14 cellular contexts compared by ENCODE assay signal in the genomic region with DNA sequence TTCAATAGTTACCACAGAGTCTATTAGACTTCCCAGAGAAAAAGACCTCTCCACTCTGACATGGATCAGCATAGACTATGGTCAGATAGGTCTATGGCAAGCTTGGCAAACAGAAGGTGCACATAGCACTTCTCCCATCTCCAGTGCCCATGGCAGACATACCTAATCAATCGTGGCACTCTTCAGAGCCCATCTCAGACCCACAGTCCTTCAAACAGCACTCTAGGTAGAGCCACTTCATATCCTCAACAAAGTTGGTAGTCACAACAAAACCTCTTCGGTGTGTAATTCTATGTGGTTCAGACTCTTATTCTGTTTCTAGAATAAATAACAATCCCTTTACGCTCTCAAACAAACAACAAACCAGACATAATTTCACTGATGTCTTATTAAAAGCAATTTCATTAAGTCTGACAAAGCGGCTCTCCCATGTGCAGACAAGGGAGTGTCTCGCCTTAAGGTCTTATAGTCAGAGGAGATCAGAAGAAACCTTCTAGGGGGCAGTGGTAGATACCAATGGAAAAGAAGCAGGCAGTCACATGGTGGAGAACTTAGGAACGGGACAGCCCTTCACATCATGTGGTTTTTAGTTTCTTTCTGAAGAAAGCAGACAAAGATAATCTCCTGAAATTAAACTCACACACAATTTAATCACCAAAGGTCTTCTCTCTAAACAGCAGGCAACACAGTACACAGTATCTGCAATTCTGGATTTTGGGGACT.
DNase-seq lines count a peak whose midpoint lies in the region; ATAC-seq lines count a peak whose summit lies in the region.
"Had no signal": no experiment of that assay in that cellular context is flagged by ENCODE, and none has a peak within 500 bp of the region (broad histone marks: within the 10 kb centered on the region; RNA-seq: fewer than 3 reads in every experiment).

No MANE protein-coding gene starts in this region.

- peaks cover 5% of the 10 kb centered on the region for H3K36me3 ChIP-seq in SJSA1
- H3K36me3 ChIP-seq in skeletal muscle satellite cell (ENCODE audit: insufficient read depth, low read length) = peaks cover 5% of the 10 kb centered on the region

- H3K27me3 ChIP-seq in SJSA1 (replicated peaks) = no peaks in the 10 kb centered on the region
- no peaks in the 10 kb centered on the region for H3K27me3 ChIP-seq in skeletal muscle satellite cell (ENCODE audit: control insufficient read depth, insufficient read depth, low read length)

- no peaks in the 10 kb centered on the region for H3K27me3 Mint-ChIP-seq in dendritic cell treated with granulocyte-macrophage colony-stimulating factor and Interleukin-4, amounts not matched to agents 40 ng/mL and 50 ng/mL, for 4 days

- peak; percentile 60 for DNase-seq in Caki2 (ENCODE audit: low read depth)
- DNase-seq in SJSA1 (ENCODE audit: low read depth in 1 of 2, low spot score in 2 of 2) = peak in 1 of 2 experiments; percentile 29
- DNase-seq in Kasumi-1 (lab: John Stamatoyannopoulos, UW) = no peak
- DNase-seq in left ventricle myocardium superior = no peak
- no peak for DNase-seq in iPS-NIHi7 (ENCODE audit: extremely low spot score)
- DNase-seq: activated CD4-positive, CD25-positive, alpha-beta regulatory T cell treated with anti-CD3 and anti-CD28 coated beads, Interleukin-2, amount 50 U/mL, for 72 hours; DMS 273 treated with DMSO at 0.1 percent for 48 hours; effector CD8-positive, alpha-beta T cell; NCI-H1694; NCI-H82; stimulated activated CD4-positive, alpha-beta T cell treated with anti-CD3 and anti-CD28 coated beads, Interleukin-4, amount 100 ng/mL, for 4 hours had no signal

- peak overlapping the region; percentile 86 for H3K27ac ChIP-seq in SJSA1

- peaks cover 35% of the 10 kb centered on the region for H3K4me1 Mint-ChIP-seq in dendritic cell treated with granulocyte-macrophage colony-stimulating factor and Interleukin-4, amounts not matched to agents 40 ng/mL and 50 ng/mL, for 4 days (ENCODE audit: low read depth)

- peak overlapping the region; percentile 26 for H3K4me2 ChIP-seq in skeletal muscle satellite cell (ENCODE audit: low read length)

- in situ Hi-C loops in Caki2 (cut with HindIII; ENCODE audit: low pct_unique_long_range_greater_than_20kb, low sequenced_read_pairs) = loop anchor here (25.0 kb wide), 1 partner anchor 487 kb away; a partner anchor contains a TSS

- H3K4me3 Mint-ChIP-seq in dendritic cell treated with granulocyte-macrophage colony-stimulating factor and Interleukin-4, amounts not matched to agents 40 ng/mL and 50 ng/mL, for 4 days = no peak overlapping the region

- peak overlapping the region; percentile 1 for H3K27ac Mint-ChIP-seq in dendritic cell treated with granulocyte-macrophage colony-stimulating factor and Interleukin-4, amounts not matched to agents 40 ng/mL and 50 ng/mL, for 4 days

- no peak overlapping the region for H3K4me3 ChIP-seq in SJSA1
- H3K4me3 ChIP-seq in skeletal muscle satellite cell (ENCODE audit: low read length) = no peak overlapping the region
- H3K4me3 ChIP-seq: lung had no signal

- intact Hi-C loops in dendritic cell treated with granulocyte-macrophage colony-stimulating factor and Interleukin-4, amounts not matched to agents 40 ng/mL and 50 ng/mL, for 4 days (cut with micrococcal nuclease) = no loop called here
- intact Hi-C loops in left ventricle myocardium superior (cut with micrococcal nuclease) = no loop called here

- no peaks in the 10 kb centered on the region for H3K9me3 Mint-ChIP-seq in dendritic cell treated with granulocyte-macrophage colony-stimulating factor and Interleukin-4, amounts not matched to agents 40 ng/mL and 50 ng/mL, for 4 days

- peaks cover 6% of the 10 kb centered on the region for H3K36me3 Mint-ChIP-seq in dendritic cell treated with granulocyte-macrophage colony-stimulating factor and Interleukin-4, amounts not matched to agents 40 ng/mL and 50 ng/mL, for 4 days (ENCODE audit: low read depth)

- H3K9ac ChIP-seq in skeletal muscle satellite cell (ENCODE audit: low read depth, low read length) = peak overlapping the region; percentile 82

- ATAC-seq in left ventricle myocardium superior = no peak

- H3K9me3 ChIP-seq in SJSA1 (replicated peaks) (no peaks in the 10 kb centered on the region), skeletal muscle satellite cell (replicated peaks; ENCODE audit: low read length) (no peaks in the 10 kb centered on the region)

- H3K4me1 ChIP-seq in SJSA1 (replicated peaks) (peaks cover 65% of the 10 kb centered on the region), skeletal muscle satellite cell (ENCODE audit: control insufficient read depth, insufficient read depth, low read length) (peaks cover 50% of the 10 kb centered on the region)
